ENCODE assay signal across 18 cellular contexts in the genomic region with DNA sequence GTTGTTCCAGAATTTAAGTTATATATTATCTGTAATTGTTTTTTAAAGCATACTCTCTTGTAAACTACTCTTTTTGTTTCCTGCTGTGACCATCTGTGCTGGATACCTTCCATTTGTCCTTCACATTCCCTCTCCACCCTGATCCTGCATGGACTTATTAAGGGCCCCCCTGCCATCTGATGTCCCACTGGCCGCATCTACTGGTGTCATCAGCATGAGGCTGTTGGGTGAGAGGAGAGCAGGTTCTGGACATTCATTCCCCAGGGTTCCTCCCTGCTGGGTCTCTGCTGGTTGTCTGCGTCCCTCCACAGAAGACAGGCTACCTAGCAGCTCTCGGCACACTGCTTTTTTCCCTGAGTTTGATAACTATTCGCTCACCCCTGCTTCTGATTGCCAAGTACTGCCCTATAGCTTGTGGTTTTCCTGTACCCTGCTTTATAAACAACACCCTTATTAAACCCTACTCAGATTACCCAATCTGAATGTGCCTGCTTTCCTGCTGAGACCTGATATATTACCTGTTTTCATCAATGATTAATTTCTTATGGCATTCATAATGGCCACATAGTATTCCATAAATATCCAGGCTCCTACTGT. TPM values are rescaled to one million over a fixed set of nuclear protein-coding genes. Genes with fewer than 3 reads are reported as not detected.
A peak's percentile ranks its signal among the peaks of the same experiment; 100 is the strongest.
DNase-seq lines count a peak whose midpoint lies in the region; ATAC-seq, FAIRE-seq and TF ChIP-seq lines count a peak whose summit lies in the region.
"Had no signal": no experiment of that assay in that cellular context is flagged by ENCODE, and none has a peak within 500 bp of the region (broad histone marks: within the 10 kb centered on the region; RNA-seq: fewer than 3 reads in every experiment).

No MANE protein-coding gene starts in this region.

- WGBS in pancreas, 2 donors = 34 to 42% methylated on average over 4 of the region's 4 CpGs
- WGBS in psoas muscle, 3 donors = 68 to 83% (median 77%) methylated on average over 4 of the region's 4 CpGs

- H3K36me3 ChIP-seq in bronchial epithelial cell (ENCODE audit: control insufficient read depth, insufficient read depth, low read length) = no peaks in the 10 kb centered on the region
- no peaks in the 10 kb centered on the region for H3K36me3 ChIP-seq in pancreas
- H3K36me3 ChIP-seq in psoas muscle (ENCODE audit: insufficient read depth in 1 of 2, low read depth in 1 of 2) = no peaks in the 10 kb centered on the region
- H3K36me3 ChIP-seq: esophagus squamous epithelium, prostate gland, tibial nerve had no signal

- H3K27me3 ChIP-seq in bronchial epithelial cell (ENCODE audit: control insufficient read depth, insufficient read depth, low read length) (no peaks in the 10 kb centered on the region), pancreas (no peaks in the 10 kb centered on the region), psoas muscle (ENCODE audit: insufficient read depth in 3 of 3, low read length in 2 of 3) (peaks cover 0 to 4% (median 0%) of the 10 kb centered on the region in 3 donors)
- H3K27me3 ChIP-seq: esophagus squamous epithelium, tibial nerve had no signal

- H3K4me1 ChIP-seq in pancreas = peaks cover 9 to 25% (median 20%) of the 10 kb centered on the region in 3 donors
- no peaks in the 10 kb centered on the region for H3K4me1 ChIP-seq in psoas muscle
- H3K4me1 ChIP-seq: esophagus squamous epithelium, prostate gland, tibial nerve had no signal

- DNase-seq in NCI-H2107 treated with DMSO at 0.1 percent for 48 hours (lab: John Stamatoyannopoulos, UW; ENCODE audit: unreplicated experiment) = peak; percentile 41
- no peak for DNase-seq in NCI-H2107 (lab: John Stamatoyannopoulos, UW)
- peak; percentile 15 for DNase-seq in M059J (ENCODE audit: low read depth)
- peak; percentile 82 for DNase-seq in bronchial epithelial cell (ENCODE audit: low read depth)
- DNase-seq in pancreas = no peak
- no peak for DNase-seq in SW 1271 (lab: John Stamatoyannopoulos, UW)
- no peak for DNase-seq in psoas muscle
- no peak for DNase-seq in NCI-H510A treated with DMSO at 0.1 percent for 48 hours (lab: John Stamatoyannopoulos, UW)
- DNase-seq: activated CD4-positive, alpha-beta T cell treated with anti-CD3 and anti-CD28 coated beads for 1 hour; activated CD8-positive, alpha-beta memory T cell treated with anti-CD3 and anti-CD28 coated beads, Interleukin-2, amount 50 U/mL, for 4 hours; esophagus squamous epithelium; natural killer cell; NCI-H1436; SHP77 treated with DMSO at 0.1 percent for 48 hours; stimulated activated CD4-positive, alpha-beta T cell treated with anti-CD3 and anti-CD28 coated beads, Interleukin-12 subunit alpha, Interleukin-12 subunit beta, amount 100 ng/mL, for 4 hours had no signal

- FAIRE-seq in bronchial epithelial cell (lab: Jason Lieb, UNC) (no peak), pancreas (lab: Jason Lieb, UNC) (no peak)

- H3K4me3 ChIP-seq in bronchial epithelial cell (ENCODE audit: low read depth, low read length) (no peak overlapping the region), pancreas (no peak overlapping the region), psoas muscle (no peak overlapping the region)
- H3K4me3 ChIP-seq: esophagus squamous epithelium, prostate gland, tibial nerve had no signal

- H3K27ac ChIP-seq in pancreas (peak overlapping the region in 1 of 4 donors; percentile 18), psoas muscle (no peak overlapping the region)
- H3K27ac ChIP-seq: 22Rv1, esophagus squamous epithelium, prostate gland had no signal

- H3K9me3 ChIP-seq in pancreas = no peaks in the 10 kb centered on the region
- H3K9me3 ChIP-seq in psoas muscle = no peaks in the 10 kb centered on the region
- H3K9me3 ChIP-seq: esophagus squamous epithelium, prostate gland, tibial nerve had no signal

- TF ChIP-seq CTCF in bronchial epithelial cell (IDR thresholded peaks at IDR 0.05; ENCODE audit: insufficient read depth, low read length, severe bottlenecking) (no peak), pancreas (IDR thresholded peaks at IDR 0.05) (no peak), psoas muscle (IDR thresholded peaks at IDR 0.05) (no peak)

- ATAC-seq in pancreas = peak; percentile 44 to 63 (median 51)
- ATAC-seq in psoas muscle = no peak
- ATAC-seq: natural killer cell had no signal

- intact Hi-C loops in pancreas (cut with DNase I) (no loop called here), psoas muscle (cut with DNase I) (no loop called here)

RNA-seq across cellular contexts. Expression of a gene that starts 7.7 kb away (rescaled TPM):
- 3.7 and 4.6 TPM in 2 replicates for total RNA-seq in M059J (2014; rRNA removed; shearing (Covaris generic))
- 0.79 and 1.2 TPM in 2 replicates for total RNA-seq in bronchial epithelial cell
- total RNA-seq in pancreas = 10 to 100 TPM; 12.6 to 17.9 (median 16.7) TPM
- 10 to 100 TPM; 11.0 to 23.7 TPM for polyA plus RNA-seq in pancreas
- total RNA-seq in psoas muscle = 1 to 10 TPM in 3 of 4 donors, under 1 TPM in 1; 0.97 to 4.2 (median 2.1) TPM
- polyA plus RNA-seq in psoas muscle = 1 to 10 TPM; 1.5 to 4.0 (median 2.0) TPM

Comparison
In these comparisons a context has a peak if more than half of its experiments do, and no peak if none do; other contexts are left out.
1. DNase-seq: peak in NCI-H2107 treated with DMSO at 0.1 percent for 48 hours (single experiment), M059J (single experiment) and bronchial epithelial cell (single experiment); none in NCI-H2107 (single experiment), pancreas (0 of 6), SW 1271 (0 of 2), psoas muscle (0 of 2) and NCI-H510A treated with DMSO at 0.1 percent for 48 hours (single experiment).
2. ATAC-seq: peak in pancreas (4 of 4); none in psoas muscle (0 of 4).